ENCODE assay signal across 8 cellular contexts in genomic region chr10:63720072-63720537, GRCh38.
DNase-seq lines count a peak whose midpoint lies in the region; ATAC-seq, FAIRE-seq and TF ChIP-seq lines count a peak whose summit lies in the region.

No MANE protein-coding gene starts in this region.

- FAIRE-seq in endometrium (lab: Jason Lieb, UNC), result peak; percentile 85

- POLR2A ChIA-PET in naive thymus-derived CD8-positive, alpha-beta T cell (lab: Charles Lee), result no interaction called here

- peak overlapping the region in 7 of 10 donors; percentile 12 to 83 (median 79) for H3K27ac Mint-ChIP-seq in naive thymus-derived CD8-positive, alpha-beta T cell

- H3K9me3 ChIP-seq in HAP-1, result no peaks in the 10 kb centered on the region
- no peaks in the 10 kb centered on the region for H3K9me3 ChIP-seq in WERI-Rb-1 (ENCODE audit: severe bottlenecking)
- H3K9me3 ChIP-seq in tibial nerve, result no peaks in the 10 kb centered on the region

- no peaks in the 10 kb centered on the region for H3K36me3 Mint-ChIP-seq in naive thymus-derived CD8-positive, alpha-beta T cell

- H3K4me1 ChIP-seq in HAP-1, result 0 out of 2 replicates have a peak, but pooled peaks cover 3% of the 10 kb centered on the region
- H3K4me1 ChIP-seq in tibial nerve, result peaks cover 0 to 25% (median 2%) of the 10 kb centered on the region in 4 donors

- H3K4me3 ChIP-seq in HAP-1 (no peak overlapping the region), WERI-Rb-1 (ENCODE audit: low read depth, low read length) (no peak overlapping the region), tibial nerve (no peak overlapping the region)

- TF ChIP-seq CTCF in WERI-Rb-1 (IDR thresholded peaks at IDR 0.05; ENCODE audit: low read depth, low read length) (peak; percentile 61), tibial nerve (IDR thresholded peaks at IDR 0.05) (peak; percentile 82 to 97 (median 92))

- no peak for TF ChIP-seq POLR2A in tibial nerve (IDR thresholded peaks at IDR 0.05)

- H3K27ac ChIP-seq in WERI-Rb-1 (no peak overlapping the region), tibial nerve (peak overlapping the region in 1 of 4 donors; percentile 81)

- H3K36me3 ChIP-seq in HAP-1 (replicated peaks) (no peaks in the 10 kb centered on the region), WERI-Rb-1 (no peaks in the 10 kb centered on the region), tibial nerve (no peaks in the 10 kb centered on the region)

- WGBS in tibial nerve, 2 donors, result 1 to 2% methylated on average over 6 of the region's 6 CpGs

- in situ Hi-C loops in HAP-1 (cut with MboI; ENCODE audit: low sequenced_read_pairs), result loop anchor here (10.0 kb wide), 1 partner anchor 85 kb away; no protein-coding TSS in a partner anchor

- DNase-seq in GM03348 (ENCODE audit: low spot score) (peak; percentile 35), HAP-1 (ENCODE audit: low spot score in 2 of 2) (peak; percentile 48 to 57), NCI-H1694 (lab: John Stamatoyannopoulos, UW) (peak; percentile 50), WERI-Rb-1 (peak; percentile 29), tibial nerve (ENCODE audit: low spot score in 2 of 2) (peak in 1 of 2 donors; percentile 79)
- peak; percentile 7 to 73 (median 53) for DNase-seq in naive thymus-derived CD8-positive, alpha-beta T cell

- peak overlapping the region in 2 of 10 donors; percentile 7 to 14 for H3K4me3 Mint-ChIP-seq in naive thymus-derived CD8-positive, alpha-beta T cell

- TF ChIP-seq EP300 in tibial nerve (IDR thresholded peaks at IDR 0.05), result no peak

- H3K4me1 Mint-ChIP-seq in naive thymus-derived CD8-positive, alpha-beta T cell, result peaks cover 2 to 10% (median 5%) of the 10 kb centered on the region in 4 donors

- peaks cover 5 to 32% (median 11%) of the 10 kb centered on the region in 5 donors for H3K27me3 Mint-ChIP-seq in naive thymus-derived CD8-positive, alpha-beta T cell

- H3K27me3 ChIP-seq in HAP-1 (ENCODE audit: low read depth), result peaks cover 15% of the 10 kb centered on the region
- H3K27me3 ChIP-seq in WERI-Rb-1 (ENCODE audit: insufficient read depth, low read depth, severe bottlenecking), result no peaks in the 10 kb centered on the region
- no peaks in the 10 kb centered on the region for H3K27me3 ChIP-seq in tibial nerve

- no peaks in the 10 kb centered on the region for H3K9me3 Mint-ChIP-seq in naive thymus-derived CD8-positive, alpha-beta T cell

- peak; percentile 83 to 88 for ATAC-seq in naive thymus-derived CD8-positive, alpha-beta T cell
- ATAC-seq in HG02840 (IDR thresholded peaks at IDR 0.05; ENCODE audit: low FRiP score, unreplicated experiment), result no peak
